Comparison of ENCODE assay signal across 8 cellular contexts in genomic region chr19:12333162-12334159, GRCh38. TPM values are rescaled to one million over a fixed set of nuclear protein-coding genes. Genes with fewer than 3 reads are reported as not detected.
A peak's percentile ranks its signal among the peaks of the same experiment; 100 is the strongest.
DNase-seq lines count a peak whose midpoint lies in the region; TF ChIP-seq lines count a peak whose summit lies in the region.

Gene ZNF563, minus strand, starts transcription at chr19:12333633. Its CDS starts 151 bp downstream, at chr19:12333482.

- intact Hi-C loops in cardiac septum (cut with DNase I) (loop anchor here (2.0 to 10.0 kb wide), 3 partner anchors 31 to 139 kb away; partner anchors contain the start of genes ZNF44 and ZNF442), tibial artery (cut with DNase I; ENCODE audit: low total_unique reads) (loop anchor here (1.0 kb wide), 1 partner anchor 32 kb away; the partner anchor contains the start of gene ZNF442)

- peak within 1 kb of the TSS; percentile 89 for H2AFZ ChIP-seq in parathyroid adenoma

- no peaks in the 10 kb centered on the region for H3K79me2 ChIP-seq in parathyroid adenoma

- DNase-seq in GDM1 (lab: John Stamatoyannopoulos, UW): peak; percentile 92
- DNase-seq in H7: peak; percentile 95
- peak; percentile 94 for DNase-seq in M059J (ENCODE audit: low read depth)
- peak; percentile 84 to 94 for DNase-seq in SW 1271 (lab: John Stamatoyannopoulos, UW)
- peak; percentile 98 for DNase-seq in cardiac septum (ENCODE audit: low spot score)
- DNase-seq in tibial artery: peak; percentile 99

- H3K27ac ChIP-seq in adipose tissue (ENCODE audit: low read depth, low read length): peak within 1 kb of the TSS; percentile 68
- H3K27ac ChIP-seq in parathyroid adenoma: peak within 1 kb of the TSS; percentile 70
- peak within 1 kb of the TSS; percentile 91 to 96 for H3K27ac ChIP-seq in tibial artery

- TF ChIP-seq CTCF in parathyroid adenoma (IDR thresholded peaks at IDR 0.05): no peak
- TF ChIP-seq CTCF in tibial artery (IDR thresholded peaks at IDR 0.05): no peak

- H3K27me3 ChIP-seq in H7 (ENCODE audit: control insufficient read depth, insufficient read depth, low read length) (peaks cover 2% of the 10 kb centered on the region; the same call in 1 of the 2 replicates), parathyroid adenoma (ENCODE audit: control insufficient read depth, insufficient read depth, low read length) (no peaks in the 10 kb centered on the region), tibial artery (no peaks in the 10 kb centered on the region)

- H3K4me2 ChIP-seq in parathyroid adenoma (ENCODE audit: low read length): peak within 1 kb of the TSS; percentile 92

- no peaks in the 10 kb centered on the region for H3K36me3 ChIP-seq in H7 (replicated peaks; ENCODE audit: control insufficient read depth, insufficient read depth, low read length)
- no peaks in the 10 kb centered on the region for H3K36me3 ChIP-seq in parathyroid adenoma (ENCODE audit: control insufficient read depth, insufficient read depth, low read length)
- no peaks in the 10 kb centered on the region for H3K36me3 ChIP-seq in tibial artery

- H3K4me1 ChIP-seq in parathyroid adenoma (peaks cover 7% of the 10 kb centered on the region), tibial artery (peaks cover 0 to 11% (median 4%) of the 10 kb centered on the region in 4 donors)

- H3K4me3 ChIP-seq in H7 (ENCODE audit: insufficient read depth, low read depth, low read length) (peak within 1 kb of the TSS; percentile 64; the same call in 1 of the 2 replicates), parathyroid adenoma (ENCODE audit: low read depth, low read length) (peak within 1 kb of the TSS; percentile 89), tibial artery (peak within 1 kb of the TSS; percentile 74 to 88)

- 1 to 2% (median 1%) methylated on average over 54 to 55 of the region's 55 CpGs for WGBS in adipose tissue, 3 donors

- H3K9me3 ChIP-seq in parathyroid adenoma (ENCODE audit: control insufficient read depth, low read length) (no peaks in the 10 kb centered on the region), tibial artery (no peaks in the 10 kb centered on the region)

- H3K9ac ChIP-seq in parathyroid adenoma: no peak within 1 kb of the TSS

RNA-seq across cellular contexts. Expression of gene ZNF563, which starts in this region (rescaled TPM):
- not detected in 2 replicates for total RNA-seq in H7 (2014; rRNA removed; shearing (Covaris generic))
- total RNA-seq in M059J (2014; rRNA removed; shearing (Covaris generic)): 0.42 and 5.0 TPM in 2 replicates
- polyA plus RNA-seq in adipose tissue: 1 to 10 TPM in 2 of 3 donors, under 1 TPM in 1; 0.67 to 1.2 (median 1.1) TPM
- 3.7 TPM for total RNA-seq in cardiac septum

Comparison
In these comparisons a context has a peak if more than half of its experiments do, and no peak if none do; other contexts are left out.
1. Peak in every context shown above with its lines: DNase-seq, H3K4me3 ChIP-seq and H3K27ac ChIP-seq.
2. Peak in DNase-seq and H3K4me3 ChIP-seq in H7; RNA of the gene not detected or under 1 TPM.